1 cellular context compared by ENCODE assay signal in genomic region chr6:125749112-125749863, GRCh38.
TF ChIP-seq lines count a peak whose summit lies in the region.

TSS of gene HEY2 (plus strand) at chr6:125749632. CDS start at chr6:125749777, 145 bp downstream.

TF ChIP-seq in GM12878, 131 proteins besides CTCF, POLR2A, EP300 and RAD21 (continued from another document):
- TF ChIP-seq, protein P1, sequence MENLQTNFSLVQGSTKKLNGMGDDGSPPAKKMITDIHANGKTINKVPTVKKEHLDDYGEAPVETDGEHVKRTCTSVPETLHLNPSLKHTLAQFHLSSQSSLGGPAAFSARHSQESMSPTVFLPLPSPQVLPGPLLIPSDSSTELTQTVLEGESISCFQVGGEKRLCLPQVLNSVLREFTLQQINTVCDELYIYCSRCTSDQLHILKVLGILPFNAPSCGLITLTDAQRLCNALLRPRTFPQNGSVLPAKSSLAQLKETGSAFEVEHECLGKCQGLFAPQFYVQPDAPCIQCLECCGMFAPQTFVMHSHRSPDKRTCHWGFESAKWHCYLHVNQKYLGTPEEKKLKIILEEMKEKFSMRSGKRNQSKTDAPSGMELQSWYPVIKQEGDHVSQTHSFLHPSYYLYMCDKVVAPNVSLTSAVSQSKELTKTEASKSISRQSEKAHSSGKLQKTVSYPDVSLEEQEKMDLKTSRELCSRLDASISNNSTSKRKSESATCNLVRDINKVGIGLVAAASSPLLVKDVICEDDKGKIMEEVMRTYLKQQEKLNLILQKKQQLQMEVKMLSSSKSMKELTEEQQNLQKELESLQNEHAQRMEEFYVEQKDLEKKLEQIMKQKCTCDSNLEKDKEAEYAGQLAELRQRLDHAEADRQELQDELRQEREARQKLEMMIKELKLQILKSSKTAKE (IDR thresholded peaks at IDR 0.05; ENCODE audit: low read depth, poor library complexity, severe bottlenecking), result no peak
- TF ChIP-seq ESRRA (IDR thresholded peaks at IDR 0.05; ENCODE audit: low read length), result no peak
- no peak; the same call in none of the 2 replicates for TF ChIP-seq RUNX3 (IDR thresholded peaks at IDR 0.05; ENCODE audit: low read length)
- TF ChIP-seq, protein P2, sequence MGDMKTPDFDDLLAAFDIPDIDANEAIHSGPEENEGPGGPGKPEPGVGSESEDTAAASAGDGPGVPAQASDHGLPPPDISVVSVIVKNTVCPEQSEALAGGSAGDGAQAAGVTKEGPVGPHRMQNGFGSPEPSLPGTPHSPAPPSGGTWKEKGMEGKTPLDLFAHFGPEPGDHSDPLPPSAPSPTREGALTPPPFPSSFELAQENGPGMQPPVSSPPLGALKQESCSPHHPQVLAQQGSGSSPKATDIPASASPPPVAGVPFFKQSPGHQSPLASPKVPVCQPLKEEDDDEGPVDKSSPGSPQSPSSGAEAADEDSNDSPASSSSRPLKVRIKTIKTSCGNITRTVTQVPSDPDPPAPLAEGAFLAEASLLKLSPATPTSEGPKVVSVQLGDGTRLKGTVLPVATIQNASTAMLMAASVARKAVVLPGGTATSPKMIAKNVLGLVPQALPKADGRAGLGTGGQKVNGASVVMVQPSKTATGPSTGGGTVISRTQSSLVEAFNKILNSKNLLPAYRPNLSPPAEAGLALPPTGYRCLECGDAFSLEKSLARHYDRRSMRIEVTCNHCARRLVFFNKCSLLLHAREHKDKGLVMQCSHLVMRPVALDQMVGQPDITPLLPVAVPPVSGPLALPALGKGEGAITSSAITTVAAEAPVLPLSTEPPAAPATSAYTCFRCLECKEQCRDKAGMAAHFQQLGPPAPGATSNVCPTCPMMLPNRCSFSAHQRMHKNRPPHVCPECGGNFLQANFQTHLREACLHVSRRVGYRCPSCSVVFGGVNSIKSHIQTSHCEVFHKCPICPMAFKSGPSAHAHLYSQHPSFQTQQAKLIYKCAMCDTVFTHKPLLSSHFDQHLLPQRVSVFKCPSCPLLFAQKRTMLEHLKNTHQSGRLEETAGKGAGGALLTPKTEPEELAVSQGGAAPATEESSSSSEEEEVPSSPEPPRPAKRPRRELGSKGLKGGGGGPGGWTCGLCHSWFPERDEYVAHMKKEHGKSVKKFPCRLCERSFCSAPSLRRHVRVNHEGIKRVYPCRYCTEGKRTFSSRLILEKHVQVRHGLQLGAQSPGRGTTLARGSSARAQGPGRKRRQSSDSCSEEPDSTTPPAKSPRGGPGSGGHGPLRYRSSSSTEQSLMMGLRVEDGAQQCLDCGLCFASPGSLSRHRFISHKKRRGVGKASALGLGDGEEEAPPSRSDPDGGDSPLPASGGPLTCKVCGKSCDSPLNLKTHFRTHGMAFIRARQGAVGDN (IDR thresholded peaks at IDR 0.05), result no peak
- 0 out of 2 replicates have a peak, but pooled peaks have one; percentile 65 for TF ChIP-seq BACH1 (IDR thresholded peaks at IDR 0.05; ENCODE audit: borderline replicate concordance)
- peak in 1 of 2 experiments; percentile 99; a peak in 2 of 3 replicates for TF ChIP-seq EGR1 (IDR thresholded peaks at IDR 0.05; ENCODE audit: borderline replicate concordance in 1 of 2, low read depth in 2 of 2, low read length in 2 of 2)
- 0 out of 2 replicates have a peak, but pooled peaks have one; percentile 43 for TF ChIP-seq ZNF24 (IDR thresholded peaks at IDR 0.05)
- peak; percentile 38; the same call in 1 of the 2 replicates for TF ChIP-seq ZNF592 (IDR thresholded peaks at IDR 0.05)
- TF ChIP-seq SMAD1 (IDR thresholded peaks at IDR 0.05; ENCODE audit: low read depth, partially characterized antibody), result no peak
- TF ChIP-seq SIX5 (IDR thresholded peaks at IDR 0.05; ENCODE audit: low read depth, low read length, severe bottlenecking), result no peak
- peak; percentile 88 for TF ChIP-seq NR2F1 (conservative IDR thresholded peaks at IDR 0.05)
- peak; percentile 60 for TF ChIP-seq NKRF (conservative IDR thresholded peaks at IDR 0.05)
- TF ChIP-seq TCF7 (IDR thresholded peaks at IDR 0.05; ENCODE audit: borderline replicate concordance), result no peak
- no peak for TF ChIP-seq JUNB (IDR thresholded peaks at IDR 0.05)
- TF ChIP-seq GATAD2B (conservative IDR thresholded peaks at IDR 0.05; ENCODE audit: low read depth), result peak; percentile 96
- TF ChIP-seq, protein P3, sequence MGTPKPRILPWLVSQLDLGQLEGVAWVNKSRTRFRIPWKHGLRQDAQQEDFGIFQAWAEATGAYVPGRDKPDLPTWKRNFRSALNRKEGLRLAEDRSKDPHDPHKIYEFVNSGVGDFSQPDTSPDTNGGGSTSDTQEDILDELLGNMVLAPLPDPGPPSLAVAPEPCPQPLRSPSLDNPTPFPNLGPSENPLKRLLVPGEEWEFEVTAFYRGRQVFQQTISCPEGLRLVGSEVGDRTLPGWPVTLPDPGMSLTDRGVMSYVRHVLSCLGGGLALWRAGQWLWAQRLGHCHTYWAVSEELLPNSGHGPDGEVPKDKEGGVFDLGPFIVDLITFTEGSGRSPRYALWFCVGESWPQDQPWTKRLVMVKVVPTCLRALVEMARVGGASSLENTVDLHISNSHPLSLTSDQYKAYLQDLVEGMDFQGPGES (IDR thresholded peaks at IDR 0.05), result peak; percentile 35; the same call in 1 of the 2 replicates
- TF ChIP-seq, protein P4, sequence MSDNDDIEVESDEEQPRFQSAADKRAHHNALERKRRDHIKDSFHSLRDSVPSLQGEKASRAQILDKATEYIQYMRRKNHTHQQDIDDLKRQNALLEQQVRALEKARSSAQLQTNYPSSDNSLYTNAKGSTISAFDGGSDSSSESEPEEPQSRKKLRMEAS (IDR thresholded peaks at IDR 0.05; ENCODE audit: low read depth, low read length), result 0 out of 2 replicates have a peak, but pooled peaks have one; percentile 31
- 0 out of 2 replicates have a peak, but pooled peaks have one; percentile 11 for TF ChIP-seq CHD2 (IDR thresholded peaks at IDR 0.05; ENCODE audit: borderline replicate concordance, low read depth, low read length)
- TF ChIP-seq KLF5 (IDR thresholded peaks at IDR 0.05; ENCODE audit: partially characterized antibody), result peak; percentile 43
